32 cellular contexts compared by ENCODE assay signal in the genomic region with DNA sequence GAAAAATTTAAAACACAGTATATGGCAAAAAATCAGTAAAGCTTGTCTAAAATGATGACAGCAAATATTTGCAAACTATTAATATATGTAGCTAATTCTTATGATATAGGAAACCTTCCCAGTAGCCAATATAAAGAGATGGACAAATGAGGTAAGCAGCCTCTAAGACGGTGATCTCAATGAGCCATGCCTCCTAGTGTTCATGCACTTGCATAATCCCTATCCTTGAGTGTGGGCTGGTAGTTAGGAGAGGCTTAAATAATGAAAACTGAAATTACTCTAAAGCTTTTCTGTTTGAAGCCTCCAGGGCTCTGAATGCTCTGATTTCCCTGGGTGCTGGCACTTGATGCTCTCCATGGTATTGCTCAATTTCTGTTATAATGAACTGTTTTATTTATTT. TPM values are rescaled to one million over a fixed set of nuclear protein-coding genes. Genes with fewer than 3 reads are reported as not detected.
A peak's percentile ranks its signal among the peaks of the same experiment; 100 is the strongest.
DNase-seq lines count a peak whose midpoint lies in the region; ATAC-seq, FAIRE-seq and TF ChIP-seq lines count a peak whose summit lies in the region.
"Had no signal": no experiment of that assay in that cellular context is flagged by ENCODE, and none has a peak within 500 bp of the region (broad histone marks: within the 10 kb centered on the region; RNA-seq: fewer than 3 reads in every experiment).

No MANE protein-coding gene starts in this region.

- H3K9me2 ChIP-seq in HCT116 (ENCODE audit: insufficient read depth), result no peaks in the 10 kb centered on the region

- RAD21 ChIA-PET in HCT116 (lab: Charles Lee; ENCODE audit: low non-redundant PET in 1 of 2, low total read pairs in 2 of 2, uncharacterized antibody in 2 of 2, unreplicated experiment in 2 of 2), result no interaction called here

- H2AFZ ChIP-seq in HCT116 (ENCODE audit: low read depth, low read length, poor library complexity, severe bottlenecking) (no peak overlapping the region), astrocyte (ENCODE audit: low read depth, low read length) (no peak overlapping the region)

- peak; percentile 2 for DNase-seq in DMS53 (lab: John Stamatoyannopoulos, UW)
- DNase-seq in DMS53 treated with DMSO at 0.1 percent for 48 hours (lab: John Stamatoyannopoulos, UW; ENCODE audit: unreplicated experiment), result no peak
- DNase-seq in HCT116 (ENCODE audit: low read depth, low spot score), result no peak
- no peak for DNase-seq in astrocyte (ENCODE audit: low read depth)
- peak; percentile 3 for DNase-seq in fibroblast of pulmonary artery (ENCODE audit: low read depth)
- no peak for DNase-seq in NCI-H2029 treated with DMSO at 0.1 percent for 48 hours (lab: John Stamatoyannopoulos, UW)
- DNase-seq in activated CD4-positive, alpha-beta T cell treated with anti-CD3 and anti-CD28 coated beads for 36 hours, result no peak
- DNase-seq: 8988T; activated CD4-positive, alpha-beta T cell treated with anti-CD3 and anti-CD28 coated beads for 4 hours; activated CD8-positive, alpha-beta T cell treated with anti-CD3 and anti-CD28 coated beads, Interleukin-2, amount 10 ng/mL, durations not matched to agents 7 days and 5 days; activated naive CD4-positive, alpha-beta T cell treated with anti-CD3 and anti-CD28 coated beads for 36 hours; adrenal gland; Caco-2; dorsolateral prefrontal cortex; H7; left ventricle myocardium superior; midbrain; naive B cell; NCI-H1048; NCI-H187 treated with DMSO at 0.1 percent for 48 hours; NCI-H526; right lobe of liver; SHP77; spleen; stimulated activated naive CD8-positive, alpha-beta T cell treated with anti-CD3 and anti-CD28 coated beads, Interleukin-15, amount 100 ng/mL, for 72 hours had no signal

- H3K9me3 ChIP-seq in HCT116 (ENCODE audit: control insufficient read depth in 1 of 2, insufficient read depth in 1 of 2, low read depth in 1 of 2, low read length in 2 of 2) (no peaks in the 10 kb centered on the region), astrocyte (ENCODE audit: insufficient read depth, low read depth, low read length) (no peaks in the 10 kb centered on the region)
- H3K9me3 ChIP-seq: adrenal gland, Caco-2, neutrophil, right lobe of liver, spleen, thoracic aorta had no signal

- CTCF ChIA-PET in HCT116 (lab: Charles Lee), result no interaction called here
- CTCF ChIA-PET in activated CD4-positive, alpha-beta T cell treated with anti-CD3 and anti-CD28 coated beads for 36 hours (lab: Charles Lee), result no interaction called here

- H3K9ac ChIP-seq in HCT116 (ENCODE audit: low read length), result no peak overlapping the region
- H3K9ac ChIP-seq in astrocyte (ENCODE audit: low read length), result no peak overlapping the region

- no peak overlapping the region for H3K27ac Mint-ChIP-seq in astrocyte (ENCODE audit: unreplicated experiment)
- H3K27ac Mint-ChIP-seq in activated CD4-positive, alpha-beta T cell treated with anti-CD3 and anti-CD28 coated beads for 36 hours, result no peak overlapping the region
- H3K27ac Mint-ChIP-seq: activated CD8-positive, alpha-beta T cell treated with anti-CD3 and anti-CD28 coated beads, Interleukin-2, amount 10 ng/mL, durations not matched to agents 7 days and 5 days; activated naive CD4-positive, alpha-beta T cell treated with anti-CD3 and anti-CD28 coated beads for 36 hours; brain; CD14-positive monocyte; naive B cell; stimulated activated naive CD8-positive, alpha-beta T cell treated with anti-CD3 and anti-CD28 coated beads, Interleukin-15, amount 100 ng/mL, for 72 hours; T-helper 2 cell treated with Interferon-gamma antibody and Interleukin-4, amounts not matched to agents 5 μg/mL and 100 μg/mL, for 36 hours had no signal

- no peaks in the 10 kb centered on the region for H3K27me3 ChIP-seq in HCT116 (ENCODE audit: insufficient read depth, low read length)
- H3K27me3 ChIP-seq in astrocyte (ENCODE audit: insufficient read depth, low read length), result no peaks in the 10 kb centered on the region
- H3K27me3 ChIP-seq: adrenal gland, neutrophil, right lobe of liver, spleen had no signal

- no TSS peak for BruUV-seq in HCT116 (replicated peaks; lab: Mats Ljungman, UMichigan)

- H3K4me2 ChIP-seq in HCT116 (ENCODE audit: low read length) (no peak overlapping the region), astrocyte (ENCODE audit: low read length) (no peak overlapping the region)

- TF ChIP-seq POLR2A in HCT116 (IDR thresholded peaks at IDR 0.05; ENCODE audit: borderline replicate concordance, extremely low read depth, insufficient read depth, insufficient read length), result no peak

- no peaks in the 10 kb centered on the region for H3K9me3 Mint-ChIP-seq in astrocyte (ENCODE audit: unreplicated experiment)
- H3K9me3 Mint-ChIP-seq in activated CD4-positive, alpha-beta T cell treated with anti-CD3 and anti-CD28 coated beads for 36 hours (ENCODE audit: low read depth), result no peaks in the 10 kb centered on the region
- H3K9me3 Mint-ChIP-seq: activated naive CD4-positive, alpha-beta T cell treated with anti-CD3 and anti-CD28 coated beads for 36 hours; brain; CD14-positive monocyte; stimulated activated naive CD8-positive, alpha-beta T cell treated with anti-CD3 and anti-CD28 coated beads, Interleukin-15, amount 100 ng/mL, for 72 hours; T-helper 2 cell treated with Interferon-gamma antibody and Interleukin-4, amounts not matched to agents 5 μg/mL and 100 μg/mL, for 36 hours had no signal

- no peaks in the 10 kb centered on the region for H3K36me3 Mint-ChIP-seq in astrocyte (ENCODE audit: low read depth, unreplicated experiment)
- peaks cover 3% of the 10 kb centered on the region for H3K36me3 Mint-ChIP-seq in activated CD4-positive, alpha-beta T cell treated with anti-CD3 and anti-CD28 coated beads for 36 hours (ENCODE audit: low read depth)
- H3K36me3 Mint-ChIP-seq: naive B cell had no signal

- no peaks in the 10 kb centered on the region for H3K27me3 Mint-ChIP-seq in astrocyte (ENCODE audit: low read depth, unreplicated experiment)
- no peaks in the 10 kb centered on the region for H3K27me3 Mint-ChIP-seq in activated CD4-positive, alpha-beta T cell treated with anti-CD3 and anti-CD28 coated beads for 36 hours
- H3K27me3 Mint-ChIP-seq: brain; naive B cell; stimulated activated naive CD8-positive, alpha-beta T cell treated with anti-CD3 and anti-CD28 coated beads, Interleukin-15, amount 100 ng/mL, for 72 hours had no signal

- no peak overlapping the region for H3K4me3 Mint-ChIP-seq in astrocyte (ENCODE audit: unreplicated experiment)
- no peak overlapping the region for H3K4me3 Mint-ChIP-seq in activated CD4-positive, alpha-beta T cell treated with anti-CD3 and anti-CD28 coated beads for 36 hours
- H3K4me3 Mint-ChIP-seq: activated CD8-positive, alpha-beta T cell treated with anti-CD3 and anti-CD28 coated beads, Interleukin-2, amount 10 ng/mL, durations not matched to agents 7 days and 5 days; activated naive CD4-positive, alpha-beta T cell treated with anti-CD3 and anti-CD28 coated beads for 36 hours; brain; CD14-positive monocyte; naive B cell; stimulated activated naive CD8-positive, alpha-beta T cell treated with anti-CD3 and anti-CD28 coated beads, Interleukin-15, amount 100 ng/mL, for 72 hours; T-helper 2 cell treated with Interferon-gamma antibody and Interleukin-4, amounts not matched to agents 5 μg/mL and 100 μg/mL, for 36 hours had no signal

- no peaks in the 10 kb centered on the region for H3K36me3 ChIP-seq in HCT116 (ENCODE audit: control insufficient read depth in 1 of 2, insufficient read depth in 2 of 2, low read length in 2 of 2)
- no peaks in the 10 kb centered on the region for H3K36me3 ChIP-seq in astrocyte (ENCODE audit: insufficient read depth, low read length)
- H3K36me3 ChIP-seq: adrenal gland, right lobe of liver, thoracic aorta had no signal

- POLR2A ChIA-PET in HCT116 (lab: Charles Lee), result no interaction called here
- POLR2A ChIA-PET in activated CD4-positive, alpha-beta T cell treated with anti-CD3 and anti-CD28 coated beads for 36 hours (lab: Charles Lee), result interaction anchor here (0.6 kb wide), 1 partner anchor 46 kb away, joined by 6 read pairs; no protein-coding TSS in a partner anchor

- FAIRE-seq in astrocyte (lab: Jason Lieb, UNC), result peak; percentile 76
- FAIRE-seq: keratinocyte had no signal

- H3K4me1 Mint-ChIP-seq in astrocyte (ENCODE audit: low read depth, unreplicated experiment), result no peaks in the 10 kb centered on the region
- H3K4me1 Mint-ChIP-seq in activated CD4-positive, alpha-beta T cell treated with anti-CD3 and anti-CD28 coated beads for 36 hours, result no peaks in the 10 kb centered on the region
- H3K4me1 Mint-ChIP-seq: brain; CD14-positive monocyte; naive B cell; stimulated activated naive CD8-positive, alpha-beta T cell treated with anti-CD3 and anti-CD28 coated beads, Interleukin-15, amount 100 ng/mL, for 72 hours had no signal

- no peak for TF ChIP-seq CTCF in HCT116 (IDR thresholded peaks at IDR 0.05 in 2 of 3, conservative IDR thresholded peaks at IDR 0.05 in 1 of 3; ENCODE audit: borderline replicate concordance in 1 of 3, insufficient read depth in 1 of 3, low read depth in 2 of 3, low read length in 2 of 3)
- no peak for TF ChIP-seq CTCF in astrocyte (IDR thresholded peaks at IDR 0.05; ENCODE audit: insufficient read depth, low read depth, low read length)
- TF ChIP-seq CTCF in fibroblast of pulmonary artery (IDR thresholded peaks at IDR 0.05; ENCODE audit: low read length, missing control alignments), result no peak

- H3K4me1 ChIP-seq in HCT116 (ENCODE audit: control insufficient read depth in 1 of 2, insufficient read depth in 2 of 2, low read length in 2 of 2) (no peaks in the 10 kb centered on the region), astrocyte (ENCODE audit: insufficient read depth, low read length) (no peaks in the 10 kb centered on the region)
- H3K4me1 ChIP-seq: adrenal gland, Caco-2, right lobe of liver, spleen had no signal

- TF ChIP-seq RAD21 in HCT116 (IDR thresholded peaks at IDR 0.05; ENCODE audit: low read depth), result no peak

- ATAC-seq in HCT116 (peak; percentile 47; the same call in 1 of the 2 replicates), GM18511 (IDR thresholded peaks at IDR 0.05; ENCODE audit: unreplicated experiment) (no peak)
- no peak for ATAC-seq in activated CD4-positive, alpha-beta T cell treated with anti-CD3 and anti-CD28 coated beads for 36 hours
- ATAC-seq: activated CD8-positive, alpha-beta T cell treated with anti-CD3 and anti-CD28 coated beads, Interleukin-2, amount 10 ng/mL, durations not matched to agents 7 days and 5 days; left ventricle myocardium superior; right lobe of liver; stimulated activated naive CD8-positive, alpha-beta T cell treated with anti-CD3 and anti-CD28 coated beads, Interleukin-15, amount 100 ng/mL, for 72 hours had no signal

- no peaks in the 10 kb centered on the region for H4K20me1 ChIP-seq in HCT116 (ENCODE audit: insufficient read depth)
- no peaks in the 10 kb centered on the region for H4K20me1 ChIP-seq in astrocyte (ENCODE audit: insufficient read depth, low read length)

- H3K27ac ChIP-seq in HCT116 (ENCODE audit: low read depth, low read length) (no peak overlapping the region), astrocyte (ENCODE audit: low read depth, low read length) (no peak overlapping the region)
- H3K27ac ChIP-seq: adrenal gland, dorsolateral prefrontal cortex, neutrophil, right lobe of liver, spleen, thoracic aorta had no signal

- H3K4me3 ChIP-seq in HCT116 (replicated peaks in 1 of 2; ENCODE audit: low read depth in 1 of 2, low read length in 2 of 2), result no peak overlapping the region
- no peak overlapping the region for H3K4me3 ChIP-seq in astrocyte (ENCODE audit: insufficient read depth, low read depth, low read length)
- H3K4me3 ChIP-seq in fibroblast of pulmonary artery (replicated peaks; ENCODE audit: low read depth, low read length), result no peak overlapping the region
- H3K4me3 ChIP-seq: adrenal gland, dorsolateral prefrontal cortex, right lobe of liver, spleen, thoracic aorta had no signal

- intact Hi-C loops in HCT116 (cut with micrococcal nuclease), result no loop called here
- intact Hi-C loops in activated CD4-positive, alpha-beta T cell treated with anti-CD3 and anti-CD28 coated beads for 36 hours (cut with DNase I, micrococcal nuclease), result no loop called here

- no peaks in the 10 kb centered on the region for H3K79me2 ChIP-seq in HCT116 (ENCODE audit: insufficient read depth, low read length)
- H3K79me2 ChIP-seq in astrocyte (ENCODE audit: insufficient read depth, low read length), result no peaks in the 10 kb centered on the region

RNA-seq across cellular contexts. Expression of gene ARMCX4, which starts 24.6 kb away (rescaled TPM):
- total RNA-seq in HCT116 (2021; ENCODE audit: unreplicated experiment) (0.15 TPM), astrocyte (9.6 and 10.8 TPM in 2 replicates)
- polyA plus RNA-seq in HCT116 (2012), result not detected in 2 replicates
- 1 to 10 TPM; 5.6 to 6.0 TPM for total RNA-seq in activated CD4-positive, alpha-beta T cell treated with anti-CD3 and anti-CD28 coated beads for 36 hours

RNA-seq across cellular contexts. Expression of gene HNRNPH2, which starts 52.6 kb away (rescaled TPM):
- total RNA-seq in HCT116 (2021; ENCODE audit: unreplicated experiment) (49.8 TPM), astrocyte (47.5 and 48.9 TPM in 2 replicates)
- 37.5 and 40.9 TPM in 2 replicates for polyA plus RNA-seq in HCT116 (2012)
- 10 to 100 TPM; 18.6 to 26.9 TPM for total RNA-seq in activated CD4-positive, alpha-beta T cell treated with anti-CD3 and anti-CD28 coated beads for 36 hours

RNA-seq across cellular contexts. Expression of gene GLA, which starts 52.9 kb away (rescaled TPM):
- 40.8 TPM for total RNA-seq in HCT116 (2021; ENCODE audit: unreplicated experiment)
- 34.5 and 38.0 TPM in 2 replicates for polyA plus RNA-seq in HCT116 (2012)
- 48.0 and 51.9 TPM in 2 replicates for total RNA-seq in astrocyte
- 10 to 100 TPM; 32.6 to 42.2 TPM for total RNA-seq in activated CD4-positive, alpha-beta T cell treated with anti-CD3 and anti-CD28 coated beads for 36 hours

Comparison
In these comparisons a context has a peak if more than half of its experiments do, and no peak if none do; other contexts are left out.
1. DNase-seq: peak in DMS53 (single experiment) and fibroblast of pulmonary artery (single experiment); none in DMS53 treated with DMSO at 0.1 percent for 48 hours (single experiment), HCT116 (single experiment), astrocyte (single experiment), NCI-H2029 treated with DMSO at 0.1 percent for 48 hours (single experiment) and activated CD4-positive, alpha-beta T cell treated with anti-CD3 and anti-CD28 coated beads for 36 hours (single experiment).